ENCODE assay signal across 18 cellular contexts in the genomic region with DNA sequence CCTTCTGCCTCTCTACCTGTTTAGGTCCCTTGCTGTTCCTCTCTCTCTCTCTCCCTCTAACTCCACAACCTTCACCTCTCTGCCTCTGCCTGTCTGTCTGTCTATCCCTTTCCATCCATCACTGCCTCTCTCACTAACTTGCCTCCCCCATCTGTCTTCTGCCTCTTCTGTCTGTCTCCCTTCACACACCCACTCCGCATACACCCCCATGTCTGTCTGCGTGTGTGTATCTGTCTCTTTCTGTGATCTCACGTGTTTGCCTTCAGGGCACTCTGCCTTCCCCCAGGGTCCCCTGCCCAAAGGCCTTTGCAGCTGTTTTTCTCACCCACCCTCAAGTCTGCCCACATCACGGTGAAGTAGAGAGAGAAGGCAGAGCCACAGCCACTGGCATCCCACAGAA.
"Had no signal": no experiment of that assay in that cellular context is flagged by ENCODE, and none has a peak within 500 bp of the region (broad histone marks: within the 10 kb centered on the region; RNA-seq: fewer than 3 reads in every experiment).

No MANE protein-coding gene starts in this region.

- H3K27me3 ChIP-seq: right atrium auricular region, transverse colon had no signal

- H3K36me3 ChIP-seq: heart left ventricle, neutrophil, right atrium auricular region, stomach, thoracic aorta, transverse colon had no signal

- H3K27ac Mint-ChIP-seq: nephron progenitor cell had no signal

- H3K4me3 ChIP-seq: heart left ventricle, right atrium auricular region, stomach, thoracic aorta, transverse colon had no signal

- H3K9me3 ChIP-seq: heart left ventricle, neutrophil, right atrium auricular region, stomach, thoracic aorta, transverse colon had no signal

- H3K9me3 Mint-ChIP-seq: naive thymus-derived CD4-positive, alpha-beta T cell; nephron progenitor cell had no signal

- H3K4me1 ChIP-seq: heart left ventricle, right atrium auricular region, stomach, transverse colon had no signal

- ATAC-seq: heart left ventricle; naive thymus-derived CD4-positive, alpha-beta T cell had no signal

- H3K4me3 Mint-ChIP-seq: naive thymus-derived CD4-positive, alpha-beta T cell; nephron progenitor cell had no signal

- H3K36me3 Mint-ChIP-seq: naive thymus-derived CD4-positive, alpha-beta T cell had no signal

- DNase-seq: cortex of kidney; dorsolateral prefrontal cortex; effector CD8-positive, alpha-beta T cell; foreskin melanocyte; heart left ventricle; hippocampal formation; mammary epithelial cell; naive thymus-derived CD4-positive, alpha-beta T cell; nephron progenitor cell; small intestine; stimulated activated CD4-positive, alpha-beta T cell treated with anti-CD3 and anti-CD28 coated beads, Interleukin-12 subunit alpha, Interleukin-12 subunit beta, amount 100 ng/mL, for 4 hours; stimulated activated naive CD4-positive, alpha-beta T cell; stomach; substantia nigra; transverse colon had no signal

- H3K27ac ChIP-seq: heart left ventricle, neutrophil, right atrium auricular region, stomach, thoracic aorta, transverse colon had no signal
